ENCODE assay signal across 16 cellular contexts in genomic region chr7:55590517-55591281, GRCh38.
"Had no signal": no experiment of that assay in that cellular context is flagged by ENCODE, and none has a peak within 500 bp of the region (broad histone marks: within the 10 kb centered on the region; RNA-seq: fewer than 3 reads in every experiment).

No MANE protein-coding gene starts in this region.

- H3K79me2 ChIP-seq: hepatocyte had no signal

- H3K36me3 Mint-ChIP-seq: naive thymus-derived CD4-positive, alpha-beta T cell had no signal

- H3K9me3 ChIP-seq: neutrophil, spleen, testis, tibial nerve, upper lobe of right lung, vagina had no signal

- H3K27ac Mint-ChIP-seq: nephron progenitor cell; stimulated activated naive CD8-positive, alpha-beta T cell treated with anti-CD3 and anti-CD28 coated beads, Interleukin-15, Interleukin-2, amounts not matched to agents 100 ng/mL and 50 ng/mL, for 24 hours had no signal

- H3K27ac ChIP-seq: hepatocyte, neutrophil, spleen, testis, tibial nerve, upper lobe of right lung, vagina had no signal

- H3K4me2 ChIP-seq: hepatocyte had no signal

- H3K9me3 Mint-ChIP-seq: effector memory CD8-positive, alpha-beta T cell; naive thymus-derived CD4-positive, alpha-beta T cell; nephron progenitor cell; stimulated activated naive CD8-positive, alpha-beta T cell treated with anti-CD3 and anti-CD28 coated beads, Interleukin-15, Interleukin-2, amounts not matched to agents 100 ng/mL and 50 ng/mL, for 24 hours had no signal

- H3K4me3 ChIP-seq: hepatocyte, spleen, testis, tibial nerve, upper lobe of right lung, vagina had no signal

- H3K27me3 ChIP-seq: neutrophil, spleen, testis, tibial nerve, upper lobe of right lung, vagina had no signal

- H3K36me3 ChIP-seq: neutrophil, spleen, tibial nerve, upper lobe of right lung, vagina had no signal

- H3K4me1 Mint-ChIP-seq: nephron progenitor cell had no signal

- H2AFZ ChIP-seq: hepatocyte had no signal

- H3K4me3 Mint-ChIP-seq: effector memory CD8-positive, alpha-beta T cell; naive thymus-derived CD4-positive, alpha-beta T cell; nephron progenitor cell; stimulated activated naive CD8-positive, alpha-beta T cell treated with anti-CD3 and anti-CD28 coated beads, Interleukin-15, Interleukin-2, amounts not matched to agents 100 ng/mL and 50 ng/mL, for 24 hours had no signal

- H3K27me3 Mint-ChIP-seq: stimulated activated naive CD8-positive, alpha-beta T cell treated with anti-CD3 and anti-CD28 coated beads, Interleukin-15, Interleukin-2, amounts not matched to agents 100 ng/mL and 50 ng/mL, for 24 hours had no signal

- DNase-seq: effector memory CD8-positive, alpha-beta T cell; foreskin melanocyte; mammary epithelial cell; naive thymus-derived CD4-positive, alpha-beta T cell; nephron progenitor cell; spleen; stimulated activated CD4-positive, alpha-beta T cell treated with anti-CD3 and anti-CD28 coated beads, Interleukin-15, amount 100 ng/mL, for 24 hours; stimulated activated CD4-positive, alpha-beta T cell treated with anti-CD3 and anti-CD28 coated beads, Interleukin-1b, Interleukin-23, amount 100 ng/mL, for 48 hours; stimulated activated CD4-positive, alpha-beta T cell treated with anti-CD3 and anti-CD28 coated beads, Interleukin-4, amount 100 ng/mL, for 4 hours; testis; upper lobe of right lung had no signal

- H3K4me1 ChIP-seq: testis, upper lobe of right lung, vagina had no signal
